Comparison of ENCODE assay signal across 13 cellular contexts in genomic region chr2:130252880-130253645, GRCh38. TPM values are rescaled to one million over a fixed set of nuclear protein-coding genes. Genes with fewer than 3 reads are reported as not detected.
DNase-seq lines count a peak whose midpoint lies in the region; ATAC-seq, FAIRE-seq and TF ChIP-seq lines count a peak whose summit lies in the region.
"Had no signal": no experiment of that assay in that cellular context is flagged by ENCODE, and none has a peak within 500 bp of the region (broad histone marks: within the 10 kb centered on the region; RNA-seq: fewer than 3 reads in every experiment).

No MANE protein-coding gene starts in this region.

- POLR2A ChIA-PET in CD8-positive, alpha-beta memory T cell (lab: Charles Lee), result no interaction called here

- H3K36me3 Mint-ChIP-seq in CD8-positive, alpha-beta memory T cell, result no peaks in the 10 kb centered on the region
- H3K36me3 Mint-ChIP-seq: IgD-negative memory B cell, naive B cell had no signal

- DNase-seq in DMS79 (lab: John Stamatoyannopoulos, UW) (peak; percentile 16), NCI-H2227 (lab: John Stamatoyannopoulos, UW; ENCODE audit: unreplicated experiment) (peak; percentile 65), esophagus squamous epithelium (lab: John Stamatoyannopoulos, UW) (no peak), retina (peak; percentile 63), COLO829 (ENCODE audit: low spot score) (no peak), GM12892 (ENCODE audit: insufficient read length) (no peak)
- no peak for DNase-seq in CD8-positive, alpha-beta memory T cell
- DNase-seq: activated T-cell treated with anti-CD3 and anti-CD28 coated beads, Interleukin-2, amount 50 U/mL, for 24 hours; endodermal cell; naive B cell had no signal

- no peak for TF ChIP-seq CTCF in esophagus squamous epithelium (IDR thresholded peaks at IDR 0.05)

- no peak for TF ChIP-seq POLR2A in esophagus squamous epithelium (IDR thresholded peaks at IDR 0.05)
- TF ChIP-seq POLR2A in GM12892 (IDR thresholded peaks at IDR 0.05; ENCODE audit: low read depth, low read length), result no peak

- no peak for FAIRE-seq in GM12892 (lab: Jason Lieb, UNC)
- FAIRE-seq: H1 had no signal

- no peak overlapping the region for H3K27ac ChIP-seq in esophagus squamous epithelium
- no peak overlapping the region for H3K27ac ChIP-seq in CD8-positive, alpha-beta memory T cell (ENCODE audit: low read depth, low read length)

- peaks cover 34 to 64% of the 10 kb centered on the region in 2 donors for H3K27me3 Mint-ChIP-seq in CD8-positive, alpha-beta memory T cell

- CTCF ChIA-PET in CD8-positive, alpha-beta memory T cell (lab: Charles Lee), result no interaction called here

- H3K27ac Mint-ChIP-seq in CD8-positive, alpha-beta memory T cell, result no peak overlapping the region
- H3K27ac Mint-ChIP-seq: activated T-cell treated with anti-CD3 and anti-CD28 coated beads, Interleukin-2, amount 50 U/mL, for 24 hours; endodermal cell had no signal

- H3K27me3 ChIP-seq in esophagus squamous epithelium, result peaks cover 0 to 87% (median 0%) of the 10 kb centered on the region in 4 donors
- H3K27me3 ChIP-seq in CD8-positive, alpha-beta memory T cell (ENCODE audit: insufficient read depth, low read length, poor library complexity, severe bottlenecking), result no peaks in the 10 kb centered on the region

- H3K4me1 ChIP-seq in esophagus squamous epithelium, result peaks cover 0 to 21% (median 0%) of the 10 kb centered on the region in 3 donors
- H3K4me1 ChIP-seq in CD8-positive, alpha-beta memory T cell (ENCODE audit: insufficient read depth, low read length), result no peaks in the 10 kb centered on the region

- H3K36me3 ChIP-seq in esophagus squamous epithelium, result no peaks in the 10 kb centered on the region
- H3K36me3 ChIP-seq in CD8-positive, alpha-beta memory T cell (ENCODE audit: insufficient read depth, low read length), result no peaks in the 10 kb centered on the region

- WGBS in esophagus squamous epithelium, 2 donors, result 37 to 56% methylated on average over 25 to 30 of the region's 42 CpGs

- H3K4me3 ChIP-seq in esophagus squamous epithelium, result peak overlapping the region; percentile 13 to 56 (median 49)
- H3K4me3 ChIP-seq in CD8-positive, alpha-beta memory T cell (ENCODE audit: low read length), result no peak overlapping the region

- intact Hi-C loops in esophagus squamous epithelium (cut with DNase I), result no loop called here

- no peaks in the 10 kb centered on the region for H3K9me3 Mint-ChIP-seq in CD8-positive, alpha-beta memory T cell
- H3K9me3 Mint-ChIP-seq: activated T-cell treated with anti-CD3 and anti-CD28 coated beads, Interleukin-2, amount 50 U/mL, for 24 hours; endodermal cell had no signal

- H3K4me1 Mint-ChIP-seq in CD8-positive, alpha-beta memory T cell, result no peaks in the 10 kb centered on the region
- H3K4me1 Mint-ChIP-seq: IgD-negative memory B cell, naive B cell had no signal

- no peak overlapping the region for H3K4me3 Mint-ChIP-seq in CD8-positive, alpha-beta memory T cell
- H3K4me3 Mint-ChIP-seq: activated T-cell treated with anti-CD3 and anti-CD28 coated beads, Interleukin-2, amount 50 U/mL, for 24 hours; endodermal cell; IgD-negative memory B cell; naive B cell had no signal

- no peaks in the 10 kb centered on the region for H3K9me3 ChIP-seq in esophagus squamous epithelium
- H3K9me3 ChIP-seq in CD8-positive, alpha-beta memory T cell (ENCODE audit: low read length), result no peaks in the 10 kb centered on the region

- no peak for ATAC-seq in HG02981 (IDR thresholded peaks at IDR 0.05; ENCODE audit: unreplicated experiment)

RNA-seq across cellular contexts. Expression of gene TUBA3E, which starts 54.8 kb away (rescaled TPM):
- not detected for total RNA-seq in esophagus squamous epithelium
- not detected for total RNA-seq in CD8-positive, alpha-beta memory T cell
- not detected for polyA plus RNA-seq in CD8-positive, alpha-beta memory T cell
- not detected for polyA plus RNA-seq in GM12892 (2012; ENCODE audit: missing spikeins)
- total RNA-seq: endodermal cell, H1 had no signal
- polyA plus RNA-seq: H1, IgD-negative memory B cell had no signal

Comparison
In these comparisons a context has a peak if more than half of its experiments do, and no peak if none do; other contexts are left out.
1. DNase-seq: peak in DMS79 (single experiment), NCI-H2227 (single experiment) and retina (single experiment); none in esophagus squamous epithelium (single experiment), COLO829 (single experiment), CD8-positive, alpha-beta memory T cell (0 of 5) and GM12892 (single experiment).